13 cellular contexts compared by ENCODE assay signal in genomic region chr14:34436118-34436905, GRCh38. TPM values are rescaled to one million over a fixed set of nuclear protein-coding genes. Genes with fewer than 3 reads are reported as not detected.
DNase-seq lines count a peak whose midpoint lies in the region; ATAC-seq and TF ChIP-seq lines count a peak whose summit lies in the region.
"Had no signal": no experiment of that assay in that cellular context is flagged by ENCODE, and none has a peak within 500 bp of the region (broad histone marks: within the 10 kb centered on the region; RNA-seq: fewer than 3 reads in every experiment).

No MANE protein-coding gene starts in this region.

- peak overlapping the region; percentile 57 for H3K27ac ChIP-seq in ACC112 (ENCODE audit: low read depth, low read length)
- H3K27ac ChIP-seq in RWPE2 (ENCODE audit: poor library complexity, severe bottlenecking), result peak overlapping the region; percentile 1

- DNase-seq in RWPE2 (ENCODE audit: low spot score), result no peak
- peak; percentile 53 for DNase-seq in fibroblast of the aortic adventitia (ENCODE audit: low read depth)
- no peak for DNase-seq in HAP-1 (ENCODE audit: low spot score in 2 of 2)
- no peak for DNase-seq in MG63
- no peak for DNase-seq in foreskin melanocyte
- DNase-seq in activated CD4-positive, alpha-beta T cell treated with anti-CD3 and anti-CD28 coated beads for 48 hours, result no peak
- DNase-seq: activated naive CD8-positive, alpha-beta T cell treated with anti-CD3 and anti-CD28 coated beads, Interleukin-2, amount 50 U/mL, for 24 hours; NCI-H1048; NCI-H524; SK-N-SH had no signal

- TF ChIP-seq CTCF in RWPE2 (IDR thresholded peaks at IDR 0.05; ENCODE audit: poor library complexity, severe bottlenecking) (no peak), fibroblast of the aortic adventitia (IDR thresholded peaks at IDR 0.05; ENCODE audit: insufficient read depth, low read length) (no peak)

- H3K27me3 ChIP-seq in ACC112 (ENCODE audit: insufficient read depth, low read length) (no peaks in the 10 kb centered on the region), RWPE2 (ENCODE audit: insufficient read depth, poor library complexity, severe bottlenecking) (no peaks in the 10 kb centered on the region), HAP-1 (ENCODE audit: low read depth) (no peaks in the 10 kb centered on the region), MG63 (no peaks in the 10 kb centered on the region)

- H3K4me1 ChIP-seq in ACC112 (ENCODE audit: control insufficient read depth, insufficient read depth, low read length, unreplicated experiment), result peaks cover 28% of the 10 kb centered on the region
- H3K4me1 ChIP-seq in RWPE2 (ENCODE audit: insufficient read depth, poor library complexity, severe bottlenecking), result peaks cover 22% of the 10 kb centered on the region
- H3K4me1 ChIP-seq in HAP-1, result no peaks in the 10 kb centered on the region

- H3K4me3 ChIP-seq in ACC112 (ENCODE audit: low read depth, low read length) (no peak overlapping the region), RWPE2 (ENCODE audit: severe bottlenecking) (no peak overlapping the region), fibroblast of the aortic adventitia (ENCODE audit: low read depth, low read length) (no peak overlapping the region), HAP-1 (no peak overlapping the region), MG63 (no peak overlapping the region)

- in situ Hi-C loops in HAP-1 (cut with MboI; ENCODE audit: low sequenced_read_pairs), result no loop called here

- peaks cover 27% of the 10 kb centered on the region for H3K79me2 ChIP-seq in ACC112 (ENCODE audit: control insufficient read depth, insufficient read depth, low read length, unreplicated experiment)

- H3K9me3 ChIP-seq in RWPE2 (ENCODE audit: severe bottlenecking) (no peaks in the 10 kb centered on the region), HAP-1 (no peaks in the 10 kb centered on the region), MG63 (no peaks in the 10 kb centered on the region)
- H3K9me3 ChIP-seq: SK-N-SH had no signal

- H3K36me3 ChIP-seq in ACC112 (ENCODE audit: insufficient read depth, low read length), result peaks cover 12% of the 10 kb centered on the region; the same call in 1 of the 2 replicates
- peaks cover 29% of the 10 kb centered on the region for H3K36me3 ChIP-seq in RWPE2 (ENCODE audit: low read depth)
- H3K36me3 ChIP-seq in HAP-1 (replicated peaks), result no peaks in the 10 kb centered on the region
- H3K36me3 ChIP-seq in MG63, result no peaks in the 10 kb centered on the region; the same call in 1 of the 2 replicates

- H2AFZ ChIP-seq in ACC112 (ENCODE audit: low read length, unreplicated experiment), result no peak overlapping the region

- peak; percentile 45 for ATAC-seq in HG02870 (IDR thresholded peaks at IDR 0.05; ENCODE audit: unreplicated experiment)
- ATAC-seq in RWPE2 (ENCODE audit: low read depth), result peak; percentile 80
- ATAC-seq: activated naive CD8-positive, alpha-beta T cell treated with anti-CD3 and anti-CD28 coated beads, Interleukin-2, amount 50 U/mL, for 24 hours; HCT116 had no signal

RNA-seq across cellular contexts. Expression of gene SPTSSA, which starts 25.7 kb away (rescaled TPM):
- total RNA-seq in fibroblast of the aortic adventitia (ENCODE audit: low replicate concordance), result 5.1 and 21.1 TPM in 2 replicates
- 6.9 and 17.1 TPM in 2 replicates for total RNA-seq in MG63 (2014; rRNA removed; shearing (Covaris generic); ENCODE audit: low replicate concordance)
